11 cellular contexts compared by ENCODE assay signal in genomic region chr17:36575028-36575427, GRCh38.
"Had no signal": no experiment of that assay in that cellular context is flagged by ENCODE, and none has a peak within 500 bp of the region (broad histone marks: within the 10 kb centered on the region; RNA-seq: fewer than 3 reads in every experiment).

No MANE protein-coding gene starts in this region.

- ATAC-seq: GM23338, HCT116 had no signal

- H3K4me1 Mint-ChIP-seq: GM23338 had no signal

- H3K9ac ChIP-seq: KMS-11 had no signal

- H3K27ac Mint-ChIP-seq: GM23338, HFFc6 had no signal

- H2AFZ ChIP-seq: GM23338 had no signal

- H3K9me3 ChIP-seq: HAP-1 had no signal

- H3K4me3 ChIP-seq: GM23338, HAP-1 had no signal

- H3K27ac ChIP-seq: HL-60, KMS-11 had no signal

- H3K9me3 Mint-ChIP-seq: GM23338, HFFc6 had no signal

- FAIRE-seq: H1, H54 had no signal

- H3K4me2 ChIP-seq: GM23338, KMS-11 had no signal

- H3K4me3 Mint-ChIP-seq: GM23338, HFFc6 had no signal

- DNase-seq: HFFc6, IMR-90, Karpas-422, KBM-7 had no signal
